ENCODE assay signal across 17 cellular contexts in genomic region chr6:105458061-105458460, GRCh38. TPM values are rescaled to one million over a fixed set of nuclear protein-coding genes. Genes with fewer than 3 reads are reported as not detected.
DNase-seq lines count a peak whose midpoint lies in the region; ATAC-seq and TF ChIP-seq lines count a peak whose summit lies in the region.
"Had no signal": no experiment of that assay in that cellular context is flagged by ENCODE, and none has a peak within 500 bp of the region (broad histone marks: within the 10 kb centered on the region; RNA-seq: fewer than 3 reads in every experiment).

No MANE protein-coding gene starts in this region.

- H3K27me3 Mint-ChIP-seq in natural killer cell treated with Interleukin-12 subunit alpha and Interleukin-12 subunit beta and Interleukin-15 and Interleukin-18, amount 100 ng/mL, for 72 hours, result no peaks in the 10 kb centered on the region
- H3K27me3 Mint-ChIP-seq in natural killer cell (ENCODE audit: low read depth in 2 of 2), result peaks cover 0 to 3% of the 10 kb centered on the region in 2 donors
- H3K27me3 Mint-ChIP-seq in central memory CD8-positive, alpha-beta T cell, result no peaks in the 10 kb centered on the region

- peak overlapping the region; percentile 83 to 96 for H3K27ac Mint-ChIP-seq in natural killer cell treated with Interleukin-12 subunit alpha and Interleukin-12 subunit beta and Interleukin-15 and Interleukin-18, amount 100 ng/mL, for 72 hours
- H3K27ac Mint-ChIP-seq in natural killer cell, result no peak overlapping the region
- peak overlapping the region; percentile 93 for H3K27ac Mint-ChIP-seq in central memory CD8-positive, alpha-beta T cell (ENCODE audit: low read depth)

- intact Hi-C loops in natural killer cell (cut with micrococcal nuclease) (loop anchor here (10.0 kb wide), 2 partner anchors 187 to 277 kb away; no protein-coding TSS in a partner anchor), body of pancreas (cut with DNase I) (no loop called here)

- DNase-seq in natural killer cell treated with Interleukin-12 subunit alpha and Interleukin-12 subunit beta and Interleukin-15 and Interleukin-18, amount 100 ng/mL, for 72 hours (ENCODE audit: low spot score), result no peak
- no peak for DNase-seq in natural killer cell
- no peak for DNase-seq in RWPE2 (ENCODE audit: low spot score)
- no peak for DNase-seq in central memory CD8-positive, alpha-beta T cell (ENCODE audit: low spot score in 2 of 2)
- DNase-seq in foreskin fibroblast, result no peak
- no peak for DNase-seq in body of pancreas
- no peak for DNase-seq in D341Med (ENCODE audit: low spot score)
- DNase-seq: ACHN, GDM1, NCI-H1436, NCI-H2029, NCI-H2171 treated with DMSO at 0.1 percent for 48 hours, NCI-H774, PC-3, SJCRH30 had no signal

- ATAC-seq in natural killer cell treated with Interleukin-12 subunit alpha and Interleukin-12 subunit beta and Interleukin-15 and Interleukin-18, amount 100 ng/mL, for 72 hours, result no peak
- ATAC-seq in natural killer cell (no peak), RWPE2 (ENCODE audit: low read depth) (no peak), body of pancreas (no peak)
- no peak for ATAC-seq in central memory CD8-positive, alpha-beta T cell (replicated peaks; ENCODE audit: extremely low read depth, poor library complexity, severe bottlenecking)
- ATAC-seq: K562, PC-3 had no signal

- TF ChIP-seq CTCF in natural killer cell (IDR thresholded peaks at IDR 0.05) (no peak), RWPE2 (IDR thresholded peaks at IDR 0.05; ENCODE audit: poor library complexity, severe bottlenecking) (no peak), foreskin fibroblast (IDR thresholded peaks at IDR 0.05; ENCODE audit: low read depth, low read length) (no peak), body of pancreas (IDR thresholded peaks at IDR 0.05) (no peak)

- H3K36me3 Mint-ChIP-seq in natural killer cell treated with Interleukin-12 subunit alpha and Interleukin-12 subunit beta and Interleukin-15 and Interleukin-18, amount 100 ng/mL, for 72 hours, result no peaks in the 10 kb centered on the region
- H3K36me3 Mint-ChIP-seq in natural killer cell, result no peaks in the 10 kb centered on the region
- H3K36me3 Mint-ChIP-seq in central memory CD8-positive, alpha-beta T cell (ENCODE audit: insufficient read depth), result peaks cover 19% of the 10 kb centered on the region

- H3K4me3 ChIP-seq in RWPE2 (ENCODE audit: severe bottlenecking) (no peak overlapping the region), foreskin fibroblast (ENCODE audit: low read depth in 1 of 2, low read length in 2 of 2) (no peak overlapping the region), body of pancreas (no peak overlapping the region)
- H3K4me3 ChIP-seq: K562, SJCRH30 had no signal

- H3K4me1 ChIP-seq in RWPE2 (ENCODE audit: insufficient read depth, poor library complexity, severe bottlenecking) (peaks cover 20% of the 10 kb centered on the region), body of pancreas (no peaks in the 10 kb centered on the region)

- H3K36me3 ChIP-seq in RWPE2 (ENCODE audit: low read depth), result no peaks in the 10 kb centered on the region
- H3K36me3 ChIP-seq in body of pancreas (replicated peaks in 1 of 2; ENCODE audit: insufficient read depth in 1 of 2, low read depth in 2 of 2), result no peaks in the 10 kb centered on the region
- H3K36me3 ChIP-seq: SJCRH30 had no signal

- no peaks in the 10 kb centered on the region for H3K9me3 ChIP-seq in RWPE2 (ENCODE audit: severe bottlenecking)
- no peaks in the 10 kb centered on the region for H3K9me3 ChIP-seq in body of pancreas
- H3K9me3 ChIP-seq: SJCRH30 had no signal

- peak overlapping the region; percentile 96 for H3K27ac ChIP-seq in RWPE2 (ENCODE audit: poor library complexity, severe bottlenecking)
- no peak overlapping the region for H3K27ac ChIP-seq in body of pancreas
- H3K27ac ChIP-seq: RWPE1, SJCRH30 had no signal

- no peaks in the 10 kb centered on the region for H3K9me3 Mint-ChIP-seq in natural killer cell treated with Interleukin-12 subunit alpha and Interleukin-12 subunit beta and Interleukin-15 and Interleukin-18, amount 100 ng/mL, for 72 hours
- H3K9me3 Mint-ChIP-seq in natural killer cell, result no peaks in the 10 kb centered on the region
- no peaks in the 10 kb centered on the region for H3K9me3 Mint-ChIP-seq in central memory CD8-positive, alpha-beta T cell

- H3K4me3 Mint-ChIP-seq in natural killer cell treated with Interleukin-12 subunit alpha and Interleukin-12 subunit beta and Interleukin-15 and Interleukin-18, amount 100 ng/mL, for 72 hours, result peak overlapping the region; percentile 82
- no peak overlapping the region for H3K4me3 Mint-ChIP-seq in natural killer cell
- peak overlapping the region; percentile 83 for H3K4me3 Mint-ChIP-seq in central memory CD8-positive, alpha-beta T cell

- H3K27me3 ChIP-seq in RWPE2 (ENCODE audit: insufficient read depth, poor library complexity, severe bottlenecking) (no peaks in the 10 kb centered on the region), body of pancreas (peaks cover 0 to 5% of the 10 kb centered on the region in 2 donors)
- H3K27me3 ChIP-seq: SJCRH30 had no signal

- no peak for TF ChIP-seq POLR2A in body of pancreas (IDR thresholded peaks at IDR 0.05)

- H3K4me1 Mint-ChIP-seq in natural killer cell treated with Interleukin-12 subunit alpha and Interleukin-12 subunit beta and Interleukin-15 and Interleukin-18, amount 100 ng/mL, for 72 hours (ENCODE audit: low read depth in 2 of 2), result peaks cover 37 to 66% of the 10 kb centered on the region in 2 donors
- peaks cover 20 to 25% of the 10 kb centered on the region in 2 donors for H3K4me1 Mint-ChIP-seq in natural killer cell
- peaks cover 63% of the 10 kb centered on the region for H3K4me1 Mint-ChIP-seq in central memory CD8-positive, alpha-beta T cell

RNA-seq across cellular contexts. Expression of gene PREP, which starts 55.2 kb away (rescaled TPM):
- total RNA-seq in natural killer cell treated with Interleukin-12 subunit alpha and Interleukin-12 subunit beta and Interleukin-15 and Interleukin-18, amount 100 ng/mL, for 72 hours, result 10 to 100 TPM; 48.1 to 61.0 TPM
- 10 to 100 TPM; 30.0 to 42.9 (median 37.1) TPM for total RNA-seq in natural killer cell
- 10 to 100 TPM; 10.1 to 21.8 TPM for total RNA-seq in body of pancreas

Comparison
In these comparisons a context has a peak if more than half of its experiments do, and no peak if none do; other contexts are left out.
1. H3K27ac Mint-ChIP-seq: peak in natural killer cell treated with Interleukin-12 subunit alpha and Interleukin-12 subunit beta and Interleukin-15 and Interleukin-18, amount 100 ng/mL, for 72 hours (2 of 2) and central memory CD8-positive, alpha-beta T cell (single experiment); none in natural killer cell (0 of 2).